Comparison of ENCODE assay signal across 23 cellular contexts in the genomic region with DNA sequence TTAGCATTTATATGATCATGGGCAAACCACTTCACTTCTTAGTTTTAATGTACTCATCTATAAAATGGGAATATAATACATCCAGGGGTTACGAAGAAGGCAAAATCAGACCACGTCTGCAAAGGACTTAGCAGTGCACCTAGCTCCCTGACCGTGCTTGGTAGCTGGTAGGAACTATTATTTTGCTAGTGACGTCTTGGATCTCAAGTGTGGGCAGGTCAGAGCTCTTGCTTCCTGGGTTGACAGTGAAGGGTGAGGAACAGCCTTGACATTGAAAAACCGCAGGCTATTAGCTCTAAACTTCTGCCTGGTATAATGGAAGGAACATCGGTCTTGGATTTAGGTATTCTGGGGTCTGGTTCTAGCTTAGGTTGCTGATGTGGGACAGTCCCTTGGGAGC.
DNase-seq lines count a peak whose midpoint lies in the region; ATAC-seq and TF ChIP-seq lines count a peak whose summit lies in the region.
"Had no signal": no experiment of that assay in that cellular context is flagged by ENCODE, and none has a peak within 500 bp of the region (broad histone marks: within the 10 kb centered on the region; RNA-seq: fewer than 3 reads in every experiment).

No MANE protein-coding gene starts in this region.

- no peak overlapping the region for H3K9ac ChIP-seq in SK-N-SH
- H3K9ac ChIP-seq: GM23248 had no signal

- peaks cover 8% of the 10 kb centered on the region for H3F3A ChIP-seq in SK-N-SH (replicated peaks; ENCODE audit: insufficient read depth)

- H3K27ac Mint-ChIP-seq in memory B cell: peak overlapping the region; percentile 7
- no peak overlapping the region for H3K27ac Mint-ChIP-seq in activated CD4-positive, alpha-beta T cell treated with anti-CD3 and anti-CD28 coated beads, Interleukin-2, amount 10 ng/mL, durations not matched to agents 24 days and 14 days
- H3K27ac Mint-ChIP-seq: activated T-cell treated with anti-CD3 and anti-CD28 coated beads, Interleukin-2, amount 50 U/mL, for 24 hours; CD14-positive monocyte; stimulated activated naive CD8-positive, alpha-beta T cell treated with anti-CD3 and anti-CD28 coated beads, Interleukin-15, Interleukin-2, amounts not matched to agents 100 ng/mL and 50 ng/mL, for 24 hours had no signal

- intact Hi-C loops in upper lobe of right lung (cut with DNase I): no loop called here
- intact Hi-C loops in activated CD4-positive, alpha-beta T cell treated with anti-CD3 and anti-CD28 coated beads, Interleukin-2, amount 10 ng/mL, durations not matched to agents 24 days and 14 days (cut with micrococcal nuclease): no loop called here

- H3K4me3 ChIP-seq in SK-N-SH (ENCODE audit: low read depth in 2 of 2, low read length in 1 of 2) (no peak overlapping the region), upper lobe of right lung (no peak overlapping the region)
- H3K4me3 ChIP-seq: GM23248, thyroid gland had no signal

- no peaks in the 10 kb centered on the region for H3K79me2 ChIP-seq in SK-N-SH (ENCODE audit: insufficient read depth)

- POLR2A ChIA-PET in SK-N-SH (lab: Yijun Ruan, JAX): no interaction called here

- H3K27me3 ChIP-seq in SK-N-SH (ENCODE audit: insufficient read depth) (no peaks in the 10 kb centered on the region), upper lobe of right lung (no peaks in the 10 kb centered on the region)
- H3K27me3 ChIP-seq: thyroid gland had no signal

- CTCF ChIA-PET in SK-N-SH (lab: Yijun Ruan, JAX): interaction anchor here (0.6 to 1.8 kb wide), 2 partner anchors 10 to 49 kb away, joined by 3 to 7 read pairs; no protein-coding TSS in a partner anchor

- H3K4me2 ChIP-seq in SK-N-SH: no peak overlapping the region

- WGBS in SK-N-SH (ENCODE audit: low lambda C conversion rate): 80% methylated on average over 6 of the region's 6 CpGs

- no peak for DNase-seq in SK-N-SH
- peak; percentile 65 for DNase-seq in NCI-H2196 treated with DMSO at 0.1 percent for 48 hours (lab: John Stamatoyannopoulos, UW; ENCODE audit: unreplicated experiment)
- no peak for DNase-seq in memory B cell (ENCODE audit: low spot score in 2 of 2)
- DNase-seq in upper lobe of right lung: no peak
- no peak for DNase-seq in SW 1271 (lab: John Stamatoyannopoulos, UW)
- no peak for DNase-seq in activated CD4-positive, alpha-beta T cell treated with anti-CD3 and anti-CD28 coated beads, Interleukin-2, amount 10 ng/mL, durations not matched to agents 24 days and 14 days
- no peak for DNase-seq in hepatic stellate cell (ENCODE audit: low spot score)
- DNase-seq: activated CD4-positive, alpha-beta T cell treated with anti-CD3 and anti-CD28 coated beads for 48 hours; activated gamma-delta T cell treated with Interleukin-2 at 50 U/mL for 16 hours; activated T-cell treated with anti-CD3 and anti-CD28 coated beads, Interleukin-2, amount 50 U/mL, for 24 hours; GM23248; hippocampal formation; Kasumi-1; left cardiac atrium; MV-4-11; occipital lobe; T-helper 9 cell; WERI-Rb-1 had no signal

- no peak for TF ChIP-seq RAD21 in SK-N-SH (IDR thresholded peaks at IDR 0.05; ENCODE audit: low read length)

- H3K4me1 ChIP-seq in SK-N-SH (ENCODE audit: control insufficient read depth in 1 of 2, insufficient read depth in 2 of 2, low read depth in 1 of 2, low read length in 1 of 2) (peaks cover 9 to 23% of the 10 kb centered on the region in 2 experiments; a peak in 2 of 4 replicates), upper lobe of right lung (no peaks in the 10 kb centered on the region)

- H4K20me1 ChIP-seq in SK-N-SH (ENCODE audit: insufficient read depth): no peaks in the 10 kb centered on the region

- 0 out of 2 replicates have a peak overlapping the region, but pooled peaks have one; percentile 50 for H2AFZ ChIP-seq in SK-N-SH (ENCODE audit: low read depth)
- H2AFZ ChIP-seq: GM23248 had no signal

- H3K9me2 ChIP-seq in SK-N-SH: no peaks in the 10 kb centered on the region

- no peak overlapping the region for H3K4me3 Mint-ChIP-seq in memory B cell
- H3K4me3 Mint-ChIP-seq in activated CD4-positive, alpha-beta T cell treated with anti-CD3 and anti-CD28 coated beads, Interleukin-2, amount 10 ng/mL, durations not matched to agents 24 days and 14 days: no peak overlapping the region
- H3K4me3 Mint-ChIP-seq: activated T-cell treated with anti-CD3 and anti-CD28 coated beads, Interleukin-2, amount 50 U/mL, for 24 hours; CD14-positive monocyte; central memory CD8-positive, alpha-beta T cell; stimulated activated naive CD8-positive, alpha-beta T cell treated with anti-CD3 and anti-CD28 coated beads, Interleukin-15, Interleukin-2, amounts not matched to agents 100 ng/mL and 50 ng/mL, for 24 hours had no signal

- H3K27ac ChIP-seq in SK-N-SH (ENCODE audit: low read depth in 2 of 2, low read length in 1 of 2) (peak overlapping the region; percentile 16 to 73; a peak in 3 of 4 replicates), upper lobe of right lung (peak overlapping the region; percentile 60)
- H3K27ac ChIP-seq: GM23248, thyroid gland, WERI-Rb-1 had no signal

- H3K9me3 Mint-ChIP-seq in memory B cell: no peaks in the 10 kb centered on the region
- no peaks in the 10 kb centered on the region for H3K9me3 Mint-ChIP-seq in activated CD4-positive, alpha-beta T cell treated with anti-CD3 and anti-CD28 coated beads, Interleukin-2, amount 10 ng/mL, durations not matched to agents 24 days and 14 days
- H3K9me3 Mint-ChIP-seq: activated T-cell treated with anti-CD3 and anti-CD28 coated beads, Interleukin-2, amount 50 U/mL, for 24 hours; central memory CD8-positive, alpha-beta T cell; stimulated activated naive CD8-positive, alpha-beta T cell treated with anti-CD3 and anti-CD28 coated beads, Interleukin-15, Interleukin-2, amounts not matched to agents 100 ng/mL and 50 ng/mL, for 24 hours had no signal

- no peak for TF ChIP-seq EP300 in SK-N-SH (IDR thresholded peaks at IDR 0.05; ENCODE audit: borderline replicate concordance in 1 of 2, low read depth in 1 of 2, low read length in 1 of 2)

- no peaks in the 10 kb centered on the region for H3K36me3 Mint-ChIP-seq in memory B cell
- H3K36me3 Mint-ChIP-seq in activated CD4-positive, alpha-beta T cell treated with anti-CD3 and anti-CD28 coated beads, Interleukin-2, amount 10 ng/mL, durations not matched to agents 24 days and 14 days (ENCODE audit: low read depth): no peaks in the 10 kb centered on the region
- H3K36me3 Mint-ChIP-seq: CD14-positive monocyte had no signal

- H3K4me1 Mint-ChIP-seq in memory B cell: peaks cover 7% of the 10 kb centered on the region
- H3K4me1 Mint-ChIP-seq in activated CD4-positive, alpha-beta T cell treated with anti-CD3 and anti-CD28 coated beads, Interleukin-2, amount 10 ng/mL, durations not matched to agents 24 days and 14 days: peaks cover 4% of the 10 kb centered on the region
- H3K4me1 Mint-ChIP-seq: central memory CD8-positive, alpha-beta T cell had no signal

- H3K9me3 ChIP-seq in SK-N-SH: no peaks in the 10 kb centered on the region
- no peaks in the 10 kb centered on the region for H3K9me3 ChIP-seq in upper lobe of right lung
- H3K9me3 ChIP-seq: thyroid gland had no signal

- no peaks in the 10 kb centered on the region for H3K27me3 Mint-ChIP-seq in memory B cell
- no peaks in the 10 kb centered on the region for H3K27me3 Mint-ChIP-seq in activated CD4-positive, alpha-beta T cell treated with anti-CD3 and anti-CD28 coated beads, Interleukin-2, amount 10 ng/mL, durations not matched to agents 24 days and 14 days
- H3K27me3 Mint-ChIP-seq: activated T-cell treated with anti-CD3 and anti-CD28 coated beads, Interleukin-2, amount 50 U/mL, for 24 hours; stimulated activated naive CD8-positive, alpha-beta T cell treated with anti-CD3 and anti-CD28 coated beads, Interleukin-15, Interleukin-2, amounts not matched to agents 100 ng/mL and 50 ng/mL, for 24 hours had no signal

- no peak for TF ChIP-seq CTCF in SK-N-SH (IDR thresholded peaks at IDR 0.05)
- no peak for TF ChIP-seq CTCF in upper lobe of right lung (IDR thresholded peaks at IDR 0.05)

- ATAC-seq in SK-N-SH treated with all-trans-retinoic acid at 6 μM for 48 hours (no peak), memory B cell (ENCODE audit: low read depth) (no peak), upper lobe of right lung (peak; percentile 75)
- ATAC-seq: left cardiac atrium had no signal

- H3K36me3 ChIP-seq in SK-N-SH (replicated peaks in 1 of 2; ENCODE audit: control insufficient read depth in 1 of 2, insufficient read depth in 2 of 2, low read length in 1 of 2) (no peaks in the 10 kb centered on the region), upper lobe of right lung (no peaks in the 10 kb centered on the region)
- H3K36me3 ChIP-seq: thyroid gland, WERI-Rb-1 had no signal

TF ChIP-seq in SK-N-SH, 30 proteins besides CTCF, POLR2A, EP300 and RAD21 (continues in another document):
- TF ChIP-seq YY1 (IDR thresholded peaks at IDR 0.05; ENCODE audit: low read depth): no peak
- TF ChIP-seq TCF12 (IDR thresholded peaks at IDR 0.05): no peak
- no peak for TF ChIP-seq FOSL2 (IDR thresholded peaks at IDR 0.05; ENCODE audit: borderline replicate concordance, low read depth)
- TF ChIP-seq MXI1 (IDR thresholded peaks at IDR 0.05; ENCODE audit: low read depth, low read length): no peak
- TF ChIP-seq GABPA (IDR thresholded peaks at IDR 0.05; ENCODE audit: low read depth): no peak
- TF ChIP-seq FOXM1 (IDR thresholded peaks at IDR 0.05; ENCODE audit: low read depth): no peak
- no peak for TF ChIP-seq ELF1 (IDR thresholded peaks at IDR 0.05)

TF ChIP-seq in SK-N-SH treated with all-trans-retinoic acid at 6 μM for 48 hours, 23 proteins besides CTCF, POLR2A, EP300 and RAD21:
- no peak for TF ChIP-seq PPARA (CRISPR knock-in tag; IDR thresholded peaks at IDR 0.05; ENCODE audit: borderline replicate concordance)
- TF ChIP-seq CSDC2 (CRISPR knock-in tag; IDR thresholded peaks at IDR 0.05): no peak
- no peak for TF ChIP-seq OSR1 (CRISPR knock-in tag; IDR thresholded peaks at IDR 0.05)
- TF ChIP-seq RARB (CRISPR knock-in tag; IDR thresholded peaks at IDR 0.05): no peak
- TF ChIP-seq, protein P1, sequence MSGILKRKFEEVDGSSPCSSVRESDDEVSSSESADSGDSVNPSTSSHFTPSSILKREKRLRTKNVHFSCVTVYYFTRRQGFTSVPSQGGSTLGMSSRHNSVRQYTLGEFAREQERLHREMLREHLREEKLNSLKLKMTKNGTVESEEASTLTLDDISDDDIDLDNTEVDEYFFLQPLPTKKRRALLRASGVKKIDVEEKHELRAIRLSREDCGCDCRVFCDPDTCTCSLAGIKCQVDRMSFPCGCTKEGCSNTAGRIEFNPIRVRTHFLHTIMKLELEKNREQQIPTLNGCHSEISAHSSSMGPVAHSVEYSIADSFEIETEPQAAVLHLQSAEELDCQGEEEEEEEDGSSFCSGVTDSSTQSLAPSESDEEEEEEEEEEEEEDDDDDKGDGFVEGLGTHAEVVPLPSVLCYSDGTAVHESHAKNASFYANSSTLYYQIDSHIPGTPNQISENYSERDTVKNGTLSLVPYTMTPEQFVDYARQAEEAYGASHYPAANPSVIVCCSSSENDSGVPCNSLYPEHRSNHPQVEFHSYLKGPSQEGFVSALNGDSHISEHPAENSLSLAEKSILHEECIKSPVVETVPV (CRISPR knock-in tag; IDR thresholded peaks at IDR 0.05): no peak
- no peak for TF ChIP-seq ZNF8 (CRISPR knock-in tag; IDR thresholded peaks at IDR 0.05)
